ENCODE assay signal across 8 cellular contexts in genomic region chr14:93206793-93207467, GRCh38. TPM values are rescaled to one million over a fixed set of nuclear protein-coding genes. Genes with fewer than 3 reads are reported as not detected.
DNase-seq lines count a peak whose midpoint lies in the region; ATAC-seq and TF ChIP-seq lines count a peak whose summit lies in the region.

GON7 (minus strand) TSS chr14:93207065; CDS start chr14:93207037, 28 bp downstream.
UBR7 (plus strand) TSS chr14:93207256; CDS start chr14:93207292, 36 bp downstream.

- peaks cover 2% of the 10 kb centered on the region for H3K36me3 Mint-ChIP-seq in activated naive CD4-positive, alpha-beta T cell treated with anti-CD3 and anti-CD28 coated beads, Interleukin-2, amount 50 U/mL, for 24 hours

- no peaks in the 10 kb centered on the region for H3K27me3 Mint-ChIP-seq in activated naive CD4-positive, alpha-beta T cell treated with anti-CD3 and anti-CD28 coated beads, Interleukin-2, amount 50 U/mL, for 24 hours

- DNase-seq in GM10266 (ENCODE audit: extremely low spot score) (peak; percentile 90), NCI-H1092 (lab: John Stamatoyannopoulos, UW) (peak; percentile 96), globus pallidus (ENCODE audit: low spot score) (peak; percentile 97), occipital lobe (lab: John Stamatoyannopoulos, UW) (peak; percentile 96)

- H3K27ac ChIP-seq in temporal lobe (ENCODE audit: low read depth, low read length), result peak within 1 kb of the TSS; percentile 54

- peak; percentile 39 for TF ChIP-seq CTCF in GM10266 (IDR thresholded peaks at IDR 0.05; ENCODE audit: control insufficient read depth, insufficient read depth, low read depth, missing control alignments)

- ATAC-seq in HG02588 (IDR thresholded peaks at IDR 0.05; ENCODE audit: unreplicated experiment), result peak; percentile 87
- ATAC-seq in SK-N-SH treated with all-trans-retinoic acid at 6 μM for 48 hours, result peak; percentile 95

- H3K4me3 Mint-ChIP-seq in activated naive CD4-positive, alpha-beta T cell treated with anti-CD3 and anti-CD28 coated beads, Interleukin-2, amount 50 U/mL, for 24 hours, result peak within 1 kb of the TSS; percentile 99

- peak within 1 kb of the TSS; percentile 96 for H3K27ac Mint-ChIP-seq in activated naive CD4-positive, alpha-beta T cell treated with anti-CD3 and anti-CD28 coated beads, Interleukin-2, amount 50 U/mL, for 24 hours

- peaks cover 57% of the 10 kb centered on the region for H3K4me1 Mint-ChIP-seq in activated naive CD4-positive, alpha-beta T cell treated with anti-CD3 and anti-CD28 coated beads, Interleukin-2, amount 50 U/mL, for 24 hours

- no peaks in the 10 kb centered on the region for H3K9me3 Mint-ChIP-seq in activated naive CD4-positive, alpha-beta T cell treated with anti-CD3 and anti-CD28 coated beads, Interleukin-2, amount 50 U/mL, for 24 hours

TF ChIP-seq in SK-N-SH treated with all-trans-retinoic acid at 6 μM for 48 hours, 23 proteins besides CTCF, POLR2A, EP300 and RAD21:
- TF ChIP-seq TOX (CRISPR knock-in tag; IDR thresholded peaks at IDR 0.05; ENCODE audit: borderline replicate concordance) (no peak), GLIS3 (CRISPR knock-in tag; IDR thresholded peaks at IDR 0.05) (no peak), ESRRG (CRISPR knock-in tag; IDR thresholded peaks at IDR 0.05) (no peak), ZFP3 (CRISPR knock-in tag; IDR thresholded peaks at IDR 0.05) (no peak), CSDC2 (CRISPR knock-in tag; IDR thresholded peaks at IDR 0.05) (no peak), ARNTL (CRISPR knock-in tag; IDR thresholded peaks at IDR 0.05; ENCODE audit: borderline replicate concordance, low read depth) (no peak), CSRNP3 (CRISPR knock-in tag; IDR thresholded peaks at IDR 0.05) (no peak), BACH2 (CRISPR knock-in tag; IDR thresholded peaks at IDR 0.05; ENCODE audit: borderline replicate concordance) (no peak), OSR1 (CRISPR knock-in tag; IDR thresholded peaks at IDR 0.05) (no peak)
TF ChIP-seq in SK-N-SH treated with all-trans-retinoic acid at 6 μM for 48 hours: peak in this region for 0.

RNA-seq across cellular contexts. Expression of gene GON7, which starts in this region (rescaled TPM):
- total RNA-seq in occipital lobe (11.9 TPM), temporal lobe (9.1 TPM)

RNA-seq across cellular contexts. Expression of gene UBR7, which starts in this region (rescaled TPM):
- total RNA-seq in occipital lobe, result 56.6 TPM
- 37.9 TPM for total RNA-seq in temporal lobe

Comparison
In these comparisons a context has a peak if more than half of its experiments do, and no peak if none do; other contexts are left out.
1. Peak in every context shown above with its lines: DNase-seq, ATAC-seq and H3K27ac ChIP-seq.